In the genomic region with DNA sequence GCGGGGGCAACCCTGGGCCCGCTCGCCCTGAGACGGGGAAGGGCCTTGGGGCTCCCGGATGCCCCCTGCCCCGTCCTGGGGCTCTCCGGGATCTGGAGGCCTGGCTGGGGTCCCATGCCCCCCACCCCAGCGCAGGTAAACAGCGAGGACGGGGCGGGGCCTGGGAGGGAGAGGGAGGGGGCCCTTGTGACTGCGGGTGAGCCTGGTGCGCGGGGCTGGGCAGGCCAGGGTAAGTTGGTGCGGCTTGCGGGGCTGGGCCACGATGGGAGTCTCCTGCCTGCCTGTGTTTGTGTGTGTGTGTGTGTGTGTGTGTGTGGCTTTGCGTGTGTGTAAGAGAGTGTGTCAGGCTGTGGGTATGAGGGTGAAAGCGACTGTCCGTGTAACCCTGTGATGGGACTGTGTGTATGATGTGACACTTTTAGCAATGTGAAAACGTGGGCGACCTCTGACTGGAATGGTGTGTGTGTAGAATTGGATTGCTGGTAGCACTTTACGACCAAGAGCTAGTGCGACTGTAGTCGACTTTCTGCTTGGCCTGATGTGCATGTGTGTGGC, we compare ENCODE assay signal across 11 cellular contexts. TPM values are rescaled to one million over a fixed set of nuclear protein-coding genes. Genes with fewer than 3 reads are reported as not detected.
DNase-seq lines count a peak whose midpoint lies in the region; ATAC-seq, FAIRE-seq and TF ChIP-seq lines count a peak whose summit lies in the region.
"Had no signal": no experiment of that assay in that cellular context is flagged by ENCODE, and none has a peak within 500 bp of the region (broad histone marks: within the 10 kb centered on the region; RNA-seq: fewer than 3 reads in every experiment).

No MANE protein-coding gene starts in this region.

- DNase-seq in heart left ventricle (no peak), left ventricle myocardium superior (no peak), GM12878 (ENCODE audit: low read depth, low spot score) (no peak), kidney tubule cell (ENCODE audit: low spot score) (peak; percentile 28), urothelium cell line (ENCODE audit: low spot score) (no peak), sciatic nerve (ENCODE audit: low spot score) (no peak)
- DNase-seq in stimulated activated effector memory CD8-positive, alpha-beta T cell treated with anti-CD3 and anti-CD28 coated beads, Interleukin-12 subunit alpha, Interleukin-12 subunit beta, amount 100 ng/mL, for 72 hours (ENCODE audit: low spot score in 2 of 2) = no peak
- DNase-seq: NCI-H510A had no signal

- H4K20me1 ChIP-seq in GM12878 (ENCODE audit: control insufficient read depth, insufficient read depth) = no peaks in the 10 kb centered on the region

- intact Hi-C loops in heart left ventricle (cut with DNase I) (loop anchor here in 1 of 10 donors (10.0 kb wide), 2 partner anchors 146 to 436 kb away; partner anchors contain the start of gene APOE), left ventricle myocardium superior (cut with micrococcal nuclease) (no loop called here), GM12878 (cut with micrococcal nuclease; ENCODE audit: unreplicated experiment) (no loop called here), sciatic nerve (cut with DNase I) (no loop called here)

- H3K36me3 ChIP-seq in heart left ventricle (no peaks in the 10 kb centered on the region), GM12878 (ENCODE audit: control insufficient read depth in 2 of 2, insufficient read depth in 2 of 2, low read length in 1 of 2) (no peaks in the 10 kb centered on the region)

- no TSS peak for BruUV-seq in GM12878 (replicated peaks; lab: Mats Ljungman, UMichigan)

- no peak for ATAC-seq in heart left ventricle
- no peak for ATAC-seq in left ventricle myocardium superior
- no peak for ATAC-seq in GM12878
- ATAC-seq in GM21390 (IDR thresholded peaks at IDR 0.05; ENCODE audit: unreplicated experiment) = no peak
- no peak for ATAC-seq in stimulated activated effector memory CD8-positive, alpha-beta T cell treated with anti-CD3 and anti-CD28 coated beads, Interleukin-12 subunit alpha, Interleukin-12 subunit beta, amount 100 ng/mL, for 72 hours
- ATAC-seq in sciatic nerve = no peak

- no peak overlapping the region for H3K27ac Mint-ChIP-seq in stimulated activated effector memory CD8-positive, alpha-beta T cell treated with anti-CD3 and anti-CD28 coated beads, Interleukin-12 subunit alpha, Interleukin-12 subunit beta, amount 100 ng/mL, for 72 hours

- peaks cover 0 to 15% (median 1%) of the 10 kb centered on the region in 12 donors for H3K4me1 ChIP-seq in heart left ventricle
- H3K4me1 ChIP-seq in GM12878 (ENCODE audit: control insufficient read depth, insufficient read depth, low read length) = peaks cover 3% of the 10 kb centered on the region; the same call in 1 of the 2 replicates

- H3K4me1 Mint-ChIP-seq in stimulated activated effector memory CD8-positive, alpha-beta T cell treated with anti-CD3 and anti-CD28 coated beads, Interleukin-12 subunit alpha, Interleukin-12 subunit beta, amount 100 ng/mL, for 72 hours = peaks cover 6% of the 10 kb centered on the region

- H3K4me2 ChIP-seq in GM12878 (ENCODE audit: control insufficient read depth, insufficient read depth) = peak overlapping the region; percentile 70

- CTCF ChIA-PET in GM12878 (lab: Yijun Ruan, JAX) = no interaction called here

- no peaks in the 10 kb centered on the region for H3K9me3 Mint-ChIP-seq in stimulated activated effector memory CD8-positive, alpha-beta T cell treated with anti-CD3 and anti-CD28 coated beads, Interleukin-12 subunit alpha, Interleukin-12 subunit beta, amount 100 ng/mL, for 72 hours

- no peak overlapping the region for H3K9ac ChIP-seq in GM12878 (ENCODE audit: control insufficient read depth, insufficient read depth, low read length)

- peaks cover 5% of the 10 kb centered on the region for H3K36me3 Mint-ChIP-seq in stimulated activated effector memory CD8-positive, alpha-beta T cell treated with anti-CD3 and anti-CD28 coated beads, Interleukin-12 subunit alpha, Interleukin-12 subunit beta, amount 100 ng/mL, for 72 hours

- H3K9me3 ChIP-seq in heart left ventricle (no peaks in the 10 kb centered on the region), GM12878 (replicated peaks; ENCODE audit: control insufficient read depth, insufficient read depth, low read length) (no peaks in the 10 kb centered on the region)

- POLR2A ChIA-PET in GM12878 (lab: Charles Lee) = interaction anchor here (0.6 kb wide), 1 partner anchor 143 kb away, joined by 3 read pairs; no protein-coding TSS in a partner anchor

- no peak overlapping the region for H2AFZ ChIP-seq in GM12878 (ENCODE audit: control insufficient read depth, low read depth, low read length)

- 12 to 50% (median 20%) methylated on average over 8 to 25 of the region's 25 CpGs for WGBS in heart left ventricle, 4 donors
- 31% methylated on average over 21 of the region's 25 CpGs for WGBS in GM12878 (ENCODE audit: insufficient coverage, insufficient replicate concordance, low lambda C conversion rate, missing lambda C conversion rate)

- SMC1A ChIA-PET in GM12878 (lab: Charles Lee; ENCODE audit: uncharacterized antibody, unreplicated experiment) = no interaction called here

- H3K27me3 ChIP-seq in heart left ventricle (peaks cover 10 to 29% (median 14%) of the 10 kb centered on the region in 9 donors), GM12878 (replicated peaks in 1 of 2; ENCODE audit: control insufficient read depth in 2 of 2, insufficient read depth in 2 of 2, low read length in 1 of 2) (0 out of 4 replicates have a peak, but pooled peaks cover 0 to 1% of the 10 kb centered on the region in 2 experiments)

- no peak overlapping the region for H3K4me3 Mint-ChIP-seq in stimulated activated effector memory CD8-positive, alpha-beta T cell treated with anti-CD3 and anti-CD28 coated beads, Interleukin-12 subunit alpha, Interleukin-12 subunit beta, amount 100 ng/mL, for 72 hours

- H3K4me3 ChIP-seq in heart left ventricle (peak overlapping the region in 9 of 12 donors; percentile 6 to 45 (median 22)), GM12878 (peak overlapping the region; percentile 1; the same call in 1 of the 2 replicates)

- TF ChIP-seq CTCF in heart left ventricle (IDR thresholded peaks at IDR 0.05) (no peak), GM12878 (IDR thresholded peaks at IDR 0.05 in 2 of 3, conservative IDR thresholded peaks at IDR 0.05 in 1 of 3; ENCODE audit: control insufficient read depth in 2 of 3, extremely low read depth in 1 of 3, insufficient read depth in 1 of 3, low read depth in 3 of 3, low read length in 3 of 3) (no peak)

- no peak for TF ChIP-seq RAD21 in GM12878 (IDR thresholded peaks at IDR 0.05; ENCODE audit: insufficient read depth, low read depth, low read length)

- TF ChIP-seq EP300 in GM12878 (IDR thresholded peaks at IDR 0.05; ENCODE audit: borderline replicate concordance in 1 of 2, control insufficient read depth in 1 of 2, low read depth in 2 of 2, low read length in 2 of 2) = no peak

- TF ChIP-seq POLR2A in heart left ventricle (IDR thresholded peaks at IDR 0.05) (no peak), GM12878 (IDR thresholded peaks at IDR 0.05; ENCODE audit: low read depth, low read length) (no peak)

- H3K27ac ChIP-seq in heart left ventricle (no peak overlapping the region), GM12878 (ENCODE audit: control insufficient read depth, insufficient read depth) (no peak overlapping the region)

- no peak for FAIRE-seq in GM12878 (lab: Jason Lieb, UNC)
- peak; percentile 70 for FAIRE-seq in urothelium cell line (lab: Jason Lieb, UNC)

- no peaks in the 10 kb centered on the region for H3K79me2 ChIP-seq in GM12878 (ENCODE audit: control insufficient read depth, insufficient read depth, low read length)

- RAD21 ChIA-PET in GM12878 (lab: Charles Lee; ENCODE audit: unreplicated experiment) = interaction anchor here (1.9 kb wide), 1 partner anchor 281 kb away, joined by 5 read pairs; no protein-coding TSS in a partner anchor

- in situ Hi-C loops in GM12878 (cut with MboI) = no loop called here

RNA-seq across cellular contexts. Expression of gene KLC3, which starts 0.4 kb away (rescaled TPM):
- total RNA-seq in heart left ventricle = under 1 TPM in 4 of 9 donors, not detected in 5; 0.12 to 0.69 (median 0.30) TPM
- under 1 TPM in 1 of 2 donors, not detected in 1; 0.32 TPM for polyA plus RNA-seq in heart left ventricle
- total RNA-seq in left ventricle myocardium superior = not detected
- 0.59 TPM in 1 of 2 replicates, not detected in the other for total RNA-seq in GM12878 (2013; cell fraction: nucleolus; rRNA removed)
- 0.28 TPM in 1 of 2 replicates, not detected in the other for total RNA-seq in GM12878 (2014; rRNA removed)
- total RNA-seq in GM12878 (2014; rRNA removed; fragmentation: Illumina TruSeq; extraction: Trizol) = not detected in 2 replicates
- total RNA-seq in GM12878 (2021) = 0.33 and 0.37 TPM in 2 replicates
- polyA plus RNA-seq in GM12878 (2011; ENCODE audit: low read depth) = not detected
- not detected in 2 replicates for polyA plus RNA-seq in GM12878 (2011; rRNA removed)
- 0.03 TPM in 1 of 2 replicates, not detected in the other for polyA plus RNA-seq in GM12878 (2011; cell fraction: cytosol; rRNA removed)
- not detected in 2 replicates for polyA plus RNA-seq in GM12878 (2011; cell fraction: nucleus; rRNA removed)
- polyA plus RNA-seq in GM12878 (2012) = 0.24 and 0.31 TPM in 2 replicates
- polyA plus RNA-seq in GM12878 (2014; fragmentation: Illumina TruSeq; extraction: Trizol) = 0.03 TPM in 1 of 2 replicates, not detected in the other
- not detected for polyA plus RNA-seq in GM12878 (2014; fragmentation: Nextera tagmentation; extraction: Ambion mirVana)
- 0.15 and 0.38 TPM in 2 replicates for polyA plus RNA-seq in GM12878 (2014; rRNA removed)
- polyA plus RNA-seq in GM12878 (2016; fragmentation: Nextera tagmentation; extraction: Ambion mirVana) = under 1 TPM in 1 of 2 experiments, not detected in 1; 0.21 TPM
- polyA minus RNA-seq in GM12878 (2011; rRNA and poly(A)+ RNA removed) = not detected in 2 replicates
- not detected in 2 replicates for polyA minus RNA-seq in GM12878 (2011; cell fraction: cytosol; rRNA and poly(A)+ RNA removed)
- polyA minus RNA-seq in GM12878 (2011; cell fraction: nucleus; rRNA and poly(A)+ RNA removed) = not detected in 2 replicates
- total RNA-seq in sciatic nerve = not detected

RNA-seq across cellular contexts. Expression of gene CKM, which starts 18.3 kb away (rescaled TPM):
- total RNA-seq in heart left ventricle (over 10,000 TPM in 1 of 9 donors, 1,000 to 10,000 TPM in 8; 1,947 to 11,128 (median 3,786) TPM), left ventricle myocardium superior (6,589 TPM), GM12878 (2014; rRNA removed) (not detected in 2 replicates), GM12878 (2014; rRNA removed; fragmentation: Illumina TruSeq; extraction: Trizol) (not detected in 2 replicates), GM12878 (2021) (0.13 TPM in 1 of 2 replicates, not detected in the other), sciatic nerve (not detected)
- polyA plus RNA-seq in heart left ventricle (1,000 to 10,000 TPM; 1,885 to 6,019 TPM), GM12878 (2011; rRNA removed) (0.06 and 0.08 TPM in 2 replicates), GM12878 (2014; fragmentation: Illumina TruSeq; extraction: Trizol) (not detected in 2 replicates), GM12878 (2014; fragmentation: Nextera tagmentation; extraction: Ambion mirVana) (under 1 TPM in 1 of 2 experiments, not detected in 1; 0.14 TPM), GM12878 (2014; rRNA removed) (0.08 and 0.11 TPM in 2 replicates), GM12878 (2016; fragmentation: Nextera tagmentation; extraction: Ambion mirVana) (under 1 TPM in 1 of 2 experiments, not detected in 1; 0.13 TPM)
- total RNA-seq in GM12878 (2013; cell fraction: nucleolus; rRNA removed) = not detected in 2 replicates
- polyA plus RNA-seq in GM12878 (2011; ENCODE audit: low read depth) = not detected
- polyA plus RNA-seq in GM12878 (2011; cell fraction: cytosol; rRNA removed) = 0.23 and 0.30 TPM in 2 replicates
- polyA plus RNA-seq in GM12878 (2011; cell fraction: nucleus; rRNA removed) = 0.15 TPM in 1 of 2 replicates, not detected in the other
- polyA plus RNA-seq in GM12878 (2012) = not detected in 2 replicates
- 0.15 and 0.21 TPM in 2 replicates for polyA minus RNA-seq in GM12878 (2011; rRNA and poly(A)+ RNA removed)
- polyA minus RNA-seq in GM12878 (2011; cell fraction: cytosol; rRNA and poly(A)+ RNA removed) = not detected in 2 replicates
- not detected in 2 replicates for polyA minus RNA-seq in GM12878 (2011; cell fraction: nucleus; rRNA and poly(A)+ RNA removed)
- total RNA-seq: pulmonary artery endothelial cell, temporal lobe had no signal

RNA-seq across cellular contexts. Expression of gene ERCC2, which starts 29.4 kb away (rescaled TPM):
- 10 to 100 TPM in 8 of 9 donors, 1 to 10 TPM in 1; 9.8 to 24.1 (median 13.9) TPM for total RNA-seq in heart left ventricle
- polyA plus RNA-seq in heart left ventricle = 1 to 10 TPM; 5.8 to 8.4 TPM
- 9.9 TPM for total RNA-seq in left ventricle myocardium superior
- 19.5 and 22.8 TPM in 2 replicates for total RNA-seq in GM12878 (2013; cell fraction: nucleolus; rRNA removed)
- total RNA-seq in GM12878 (2014; rRNA removed) = 16.9 and 18.8 TPM in 2 replicates
- 7.5 and 7.7 TPM in 2 replicates for total RNA-seq in GM12878 (2014; rRNA removed; fragmentation: Illumina TruSeq; extraction: Trizol)
- total RNA-seq in GM12878 (2021) = 38.7 and 40.1 TPM in 2 replicates
- polyA plus RNA-seq in GM12878 (2011; ENCODE audit: low read depth) = 8.8 TPM
- polyA plus RNA-seq in GM12878 (2011; rRNA removed) = 7.4 and 27.2 TPM in 2 replicates
- 16.8 and 18.1 TPM in 2 replicates for polyA plus RNA-seq in GM12878 (2011; cell fraction: cytosol; rRNA removed)
- polyA plus RNA-seq in GM12878 (2011; cell fraction: nucleus; rRNA removed) = 73.9 and 87.0 TPM in 2 replicates
- 25.0 and 25.7 TPM in 2 replicates for polyA plus RNA-seq in GM12878 (2012)
- 7.6 and 20.5 TPM in 2 replicates for polyA plus RNA-seq in GM12878 (2014; fragmentation: Illumina TruSeq; extraction: Trizol)
- polyA plus RNA-seq in GM12878 (2014; fragmentation: Nextera tagmentation; extraction: Ambion mirVana) = 1 to 10 TPM; 1.3 to 2.4 TPM
- polyA plus RNA-seq in GM12878 (2014; rRNA removed) = 20.6 and 24.9 TPM in 2 replicates
- 10 to 100 TPM in 1 of 2 experiments, 1 to 10 TPM in 1; 9.8 to 12.5 TPM for polyA plus RNA-seq in GM12878 (2016; fragmentation: Nextera tagmentation; extraction: Ambion mirVana)
- 25.1 and 39.2 TPM in 2 replicates for polyA minus RNA-seq in GM12878 (2011; rRNA and poly(A)+ RNA removed)
- 9.8 and 10.8 TPM in 2 replicates for polyA minus RNA-seq in GM12878 (2011; cell fraction: cytosol; rRNA and poly(A)+ RNA removed)
- polyA minus RNA-seq in GM12878 (2011; cell fraction: nucleus; rRNA and poly(A)+ RNA removed) = 16.8 and 27.8 TPM in 2 replicates
- 17.7 TPM for total RNA-seq in sciatic nerve

Comparison
In these comparisons a context has a peak if more than half of its experiments do, and no peak if none do; other contexts are left out.
1. RNA of gene CKM, which starts 18.3 kb away (total RNA-seq): 6,589 TPM in left ventricle myocardium superior (single experiment) and 1,947 to 11,128 TPM in heart left ventricle; not detected in sciatic nerve (single experiment) and 0.13 TPM in GM12878; every median in the first group is over 1,000 times any median in the second.